Comparison of ENCODE assay signal across 11 cellular contexts in genomic region chr1:89894210-89894668, GRCh38.
DNase-seq lines count a peak whose midpoint lies in the region; TF ChIP-seq lines count a peak whose summit lies in the region.
"Had no signal": no experiment of that assay in that cellular context is flagged by ENCODE, and none has a peak within 500 bp of the region (broad histone marks: within the 10 kb centered on the region; RNA-seq: fewer than 3 reads in every experiment).

No MANE protein-coding gene starts in this region.

- no peak overlapping the region for H3K27ac ChIP-seq in RWPE1
- H3K27ac ChIP-seq in trophoblast cell (ENCODE audit: low read depth, low read length) = no peak overlapping the region
- no peak overlapping the region for H3K27ac ChIP-seq in tibial nerve

- no peak overlapping the region for H4K12ac ChIP-seq in trophoblast cell (ENCODE audit: low read depth, low read length)

- H3K36me3 ChIP-seq in trophoblast cell (ENCODE audit: control insufficient read depth in 1 of 2, insufficient read depth in 2 of 2, low read length in 2 of 2) (peaks cover 0 to 4% of the 10 kb centered on the region in 2 experiments), tibial nerve (no peaks in the 10 kb centered on the region)

- H3K79me2 ChIP-seq in trophoblast cell (ENCODE audit: control insufficient read depth, insufficient read depth, low read length, poor library complexity) = peaks cover 3% of the 10 kb centered on the region

- DNase-seq in EH (ENCODE audit: low read depth) (peak; percentile 95), RWPE1 (ENCODE audit: low spot score) (peak; percentile 29), epithelial cell of esophagus (ENCODE audit: low read depth) (peak; percentile 68), trophoblast cell (peak; percentile 83 to 94), cortex of kidney (lab: John Stamatoyannopoulos, UW) (no peak), mesenteric fat pad (ENCODE audit: low spot score) (no peak), NCI-H2171 treated with DMSO at 0.1 percent for 48 hours (lab: John Stamatoyannopoulos, UW) (no peak), tibial nerve (ENCODE audit: low spot score in 2 of 2) (no peak)
- DNase-seq: activated CD4-positive, alpha-beta T cell treated with anti-CD3 and anti-CD28 coated beads, Interleukin-2, amount 50 U/mL, for 1 hour; dorsolateral prefrontal cortex; NCI-H345 had no signal

- no peak overlapping the region for H3K4me2 ChIP-seq in trophoblast cell (ENCODE audit: low read length)

- H3K4ac ChIP-seq in trophoblast cell (ENCODE audit: low read depth, low read length) = no peak overlapping the region

- no peak overlapping the region for H4K91ac ChIP-seq in trophoblast cell (ENCODE audit: low read depth, low read length)

- H2BK120ac ChIP-seq in trophoblast cell (ENCODE audit: insufficient read depth, low read length, poor library complexity) = no peak overlapping the region

- H3K23ac ChIP-seq in trophoblast cell (ENCODE audit: low read length) = no peak overlapping the region

- H2AK5ac ChIP-seq in trophoblast cell (ENCODE audit: low read length) = no peak overlapping the region

- no CpG with 5 or more reads among the region's 1 CpG for WGBS in trophoblast cell (ENCODE audit: extremely low coverage, insufficient coverage, insufficient read length)
- 29 to 40% methylated on average over 1 of the region's 1 CpG for WGBS in tibial nerve, 2 donors

- H3K18ac ChIP-seq in trophoblast cell (ENCODE audit: low read length) = no peak overlapping the region

- TF ChIP-seq CTCF in RWPE1 (conservative IDR thresholded peaks at IDR 0.05; ENCODE audit: low read depth) = no peak
- no peak for TF ChIP-seq CTCF in epithelial cell of esophagus (IDR thresholded peaks at IDR 0.05; ENCODE audit: insufficient read depth, low read depth, low read length, missing control alignments)
- no peak for TF ChIP-seq CTCF in tibial nerve (IDR thresholded peaks at IDR 0.05)

- no peak overlapping the region for H4K8ac ChIP-seq in trophoblast cell (ENCODE audit: low read depth, low read length)

- CTCF ChIA-PET in RWPE1 (lab: Yijun Ruan, JAX) = no interaction called here

- H3K27me3 ChIP-seq in trophoblast cell (ENCODE audit: insufficient read depth, low read length) (no peaks in the 10 kb centered on the region), tibial nerve (no peaks in the 10 kb centered on the region)
- H3K27me3 ChIP-seq: dorsolateral prefrontal cortex had no signal

- H2BK12ac ChIP-seq in trophoblast cell (ENCODE audit: low read length) = no peak overlapping the region

- TF ChIP-seq EP300 in tibial nerve (IDR thresholded peaks at IDR 0.05) = no peak

- no peak for TF ChIP-seq POLR2A in tibial nerve (IDR thresholded peaks at IDR 0.05)

- H2BK5ac ChIP-seq in trophoblast cell (ENCODE audit: low read depth, low read length, poor library complexity) = no peak overlapping the region

- H3K4me1 ChIP-seq in trophoblast cell (ENCODE audit: control insufficient read depth in 1 of 2, insufficient read depth in 2 of 2, low read length in 2 of 2) (peaks cover 9 to 20% of the 10 kb centered on the region in 2 experiments), tibial nerve (peaks cover 0 to 10% (median 3%) of the 10 kb centered on the region in 4 donors)

- POLR2A ChIA-PET in RWPE1 (lab: Yijun Ruan, JAX; ENCODE audit: low non-redundant PET) = no interaction called here

- H3K9me3 ChIP-seq in trophoblast cell (ENCODE audit: insufficient read depth, low read depth, low read length) (no peaks in the 10 kb centered on the region), tibial nerve (no peaks in the 10 kb centered on the region)

- H2AFZ ChIP-seq in trophoblast cell (ENCODE audit: insufficient read depth, low read length, poor library complexity) = no peak overlapping the region

- no peak overlapping the region for H3K4me3 ChIP-seq in epithelial cell of esophagus (ENCODE audit: low read length)
- no peak overlapping the region for H3K4me3 ChIP-seq in trophoblast cell (ENCODE audit: low read depth, low read length)
- H3K4me3 ChIP-seq in tibial nerve = no peak overlapping the region
- H3K4me3 ChIP-seq: dorsolateral prefrontal cortex had no signal

- peaks cover 13% of the 10 kb centered on the region for H3K79me1 ChIP-seq in trophoblast cell (ENCODE audit: low read length)

- no peak overlapping the region for H3K14ac ChIP-seq in trophoblast cell (ENCODE audit: low read length)

- H3K9ac ChIP-seq in trophoblast cell (ENCODE audit: low read length) = no peak overlapping the region

Comparison
In these comparisons a context has a peak if more than half of its experiments do, and no peak if none do; other contexts are left out.
1. DNase-seq: peak in EH (single experiment), RWPE1 (single experiment), epithelial cell of esophagus (single experiment) and trophoblast cell (2 of 2); none in cortex of kidney (single experiment), mesenteric fat pad (single experiment), NCI-H2171 treated with DMSO at 0.1 percent for 48 hours (single experiment) and tibial nerve (0 of 2).